Comparison of ENCODE assay signal across 10 cellular contexts in the genomic region with DNA sequence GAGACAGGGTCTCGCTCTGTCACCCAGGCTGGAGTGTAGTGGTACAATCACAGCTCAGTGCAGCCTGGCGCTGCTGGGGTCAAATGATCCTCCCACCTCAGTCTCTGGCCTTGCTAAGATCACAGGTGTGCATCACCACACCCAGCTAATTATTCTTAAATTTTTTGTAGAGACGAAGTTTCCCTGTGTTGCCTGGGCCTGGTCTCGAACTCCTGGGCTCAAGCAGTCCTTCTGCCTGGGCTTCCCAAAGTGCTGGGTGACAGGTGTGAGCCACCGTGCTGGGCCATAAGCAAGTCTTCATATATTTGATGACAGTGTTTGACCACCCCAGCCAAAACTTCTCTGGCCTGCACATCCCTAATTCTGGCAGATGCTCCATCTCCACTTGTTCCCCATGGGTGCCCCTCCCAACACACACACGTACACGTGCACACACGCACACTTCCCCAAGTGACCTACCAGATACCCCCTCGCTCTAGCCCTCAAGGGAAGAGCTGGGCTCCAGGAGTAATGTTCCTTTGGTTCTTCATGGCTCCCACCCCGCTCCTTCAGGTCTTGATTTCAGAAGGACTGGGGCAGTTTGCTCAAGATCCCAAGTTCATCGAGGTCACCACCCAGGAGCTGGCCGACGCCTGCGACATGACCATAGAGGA.
DNase-seq lines count a peak whose midpoint lies in the region; ATAC-seq, FAIRE-seq and TF ChIP-seq lines count a peak whose summit lies in the region.
"Had no signal": no experiment of that assay in that cellular context is flagged by ENCODE, and none has a peak within 500 bp of the region (broad histone marks: within the 10 kb centered on the region; RNA-seq: fewer than 3 reads in every experiment).

No MANE protein-coding gene starts in this region.

- FAIRE-seq in astrocyte (lab: Jason Lieb, UNC): no peak

- H3K79me2 ChIP-seq in astrocyte (ENCODE audit: insufficient read depth, low read length): no peaks in the 10 kb centered on the region

- no peak overlapping the region for H3K9ac ChIP-seq in astrocyte (ENCODE audit: low read length)
- peak overlapping the region in 1 of 2 donors; percentile 65 for H3K9ac ChIP-seq in mucosa of rectum (ENCODE audit: low read depth in 1 of 2, low read length in 2 of 2)

- H3K4me3 ChIP-seq in heart left ventricle (peak overlapping the region in 9 of 12 donors; percentile 16 to 63 (median 45)), right atrium auricular region (peak overlapping the region in 1 of 2 donors; percentile 34), astrocyte (ENCODE audit: insufficient read depth, low read depth, low read length) (peak overlapping the region; percentile 50), mucosa of rectum (ENCODE audit: low read length in 2 of 2) (peak overlapping the region; percentile 64 to 77), upper lobe of right lung (peak overlapping the region; percentile 48)
- H3K4me3 ChIP-seq: SJSA1 had no signal

- TF ChIP-seq CTCF in heart left ventricle (IDR thresholded peaks at IDR 0.05): no peak
- TF ChIP-seq CTCF in right atrium auricular region (IDR thresholded peaks at IDR 0.05): no peak
- no peak for TF ChIP-seq CTCF in astrocyte (IDR thresholded peaks at IDR 0.05; ENCODE audit: insufficient read depth, low read depth, low read length)
- no peak for TF ChIP-seq CTCF in upper lobe of right lung (IDR thresholded peaks at IDR 0.05)

- peak overlapping the region; percentile 86 for H3K4me2 ChIP-seq in astrocyte (ENCODE audit: low read length)

- peaks cover 59% of the 10 kb centered on the region for H3K27me3 Mint-ChIP-seq in astrocyte (ENCODE audit: low read depth, unreplicated experiment)

- H3K36me3 ChIP-seq in heart left ventricle (peaks cover 0 to 59% (median 49%) of the 10 kb centered on the region in 9 donors), right atrium auricular region (peaks cover 59% of the 10 kb centered on the region), astrocyte (ENCODE audit: insufficient read depth, low read length) (no peaks in the 10 kb centered on the region), mucosa of rectum (ENCODE audit: control insufficient read depth in 2 of 2, insufficient read depth in 2 of 2, low read length in 2 of 2) (no peaks in the 10 kb centered on the region), upper lobe of right lung (peaks cover 11% of the 10 kb centered on the region)
- H3K36me3 ChIP-seq: SJSA1 had no signal

- peaks cover 1% of the 10 kb centered on the region for H3K4me1 Mint-ChIP-seq in astrocyte (ENCODE audit: low read depth, unreplicated experiment)

- no peak for TF ChIP-seq POLR2A in heart left ventricle (IDR thresholded peaks at IDR 0.05)
- no peak for TF ChIP-seq POLR2A in erythroblast (IDR thresholded peaks at IDR 0.05; ENCODE audit: low read length)

- H3K27ac ChIP-seq in heart left ventricle (no peak overlapping the region), right atrium auricular region (no peak overlapping the region), astrocyte (ENCODE audit: low read depth, low read length) (no peak overlapping the region), mucosa of rectum (ENCODE audit: low read depth in 2 of 2, low read length in 2 of 2) (no peak overlapping the region), upper lobe of right lung (no peak overlapping the region)
- H3K27ac ChIP-seq: SJSA1 had no signal

- intact Hi-C loops in heart left ventricle (cut with DNase I): no loop called here
- intact Hi-C loops in upper lobe of right lung (cut with DNase I): no loop called here

- peak overlapping the region; percentile 84 for H3K4me3 Mint-ChIP-seq in astrocyte (ENCODE audit: unreplicated experiment)

- DNase-seq in heart left ventricle: no peak
- no peak for DNase-seq in right atrium auricular region (ENCODE audit: low spot score)
- no peak for DNase-seq in astrocyte (ENCODE audit: low read depth)
- DNase-seq in upper lobe of right lung: no peak
- DNase-seq in erythroblast (lab: John Stamatoyannopoulos, UW): no peak

- H3K27ac Mint-ChIP-seq in astrocyte (ENCODE audit: unreplicated experiment): no peak overlapping the region

- no peak for ATAC-seq in heart left ventricle
- no peak for ATAC-seq in upper lobe of right lung
- ATAC-seq in HG02870 (IDR thresholded peaks at IDR 0.05; ENCODE audit: unreplicated experiment): no peak
- no peak for ATAC-seq in GM19324 (IDR thresholded peaks at IDR 0.05; ENCODE audit: low FRiP score, unreplicated experiment)

- no peaks in the 10 kb centered on the region for H3K9me3 Mint-ChIP-seq in astrocyte (ENCODE audit: unreplicated experiment)

- 75 to 87% (median 79%) methylated on average over 13 to 14 of the region's 14 CpGs for WGBS in heart left ventricle, 4 donors

- no peaks in the 10 kb centered on the region for H3K27me3 ChIP-seq in heart left ventricle
- no peaks in the 10 kb centered on the region for H3K27me3 ChIP-seq in right atrium auricular region
- peaks cover 29% of the 10 kb centered on the region for H3K27me3 ChIP-seq in astrocyte (ENCODE audit: insufficient read depth, low read length)
- peaks cover 0 to 4% of the 10 kb centered on the region in 2 donors for H3K27me3 ChIP-seq in mucosa of rectum (ENCODE audit: control insufficient read depth in 2 of 2, insufficient read depth in 2 of 2, low read length in 2 of 2)
- peaks cover 14% of the 10 kb centered on the region for H3K27me3 ChIP-seq in upper lobe of right lung
- H3K27me3 ChIP-seq: SJSA1 had no signal

- H4K20me1 ChIP-seq in astrocyte (ENCODE audit: insufficient read depth, low read length): no peaks in the 10 kb centered on the region

- H2AFZ ChIP-seq in astrocyte (ENCODE audit: low read depth, low read length): peak overlapping the region; percentile 75

- H3K9me3 ChIP-seq in heart left ventricle (no peaks in the 10 kb centered on the region), right atrium auricular region (no peaks in the 10 kb centered on the region), astrocyte (ENCODE audit: insufficient read depth, low read depth, low read length) (no peaks in the 10 kb centered on the region), mucosa of rectum (ENCODE audit: control insufficient read depth in 2 of 2, low read length in 2 of 2) (no peaks in the 10 kb centered on the region), upper lobe of right lung (no peaks in the 10 kb centered on the region)
- H3K9me3 ChIP-seq: gastroesophageal sphincter, SJSA1 had no signal

- no peaks in the 10 kb centered on the region for H3K36me3 Mint-ChIP-seq in astrocyte (ENCODE audit: low read depth, unreplicated experiment)

- H3K4me1 ChIP-seq in heart left ventricle (peaks cover 0 to 10% (median 0%) of the 10 kb centered on the region in 12 donors), right atrium auricular region (peaks cover 0 to 4% of the 10 kb centered on the region in 2 donors), astrocyte (ENCODE audit: insufficient read depth, low read length) (no peaks in the 10 kb centered on the region), mucosa of rectum (ENCODE audit: control insufficient read depth in 2 of 2, insufficient read depth in 2 of 2, low read length in 2 of 2) (peaks cover 0 to 5% of the 10 kb centered on the region in 2 donors), upper lobe of right lung (no peaks in the 10 kb centered on the region)
- H3K4me1 ChIP-seq: SJSA1 had no signal
